Comparison of ENCODE assay signal across 12 cellular contexts in genomic region chr5:112979723-112980122, GRCh38. TPM values are rescaled to one million over a fixed set of nuclear protein-coding genes. Genes with fewer than 3 reads are reported as not detected.
DNase-seq lines count a peak whose midpoint lies in the region; ATAC-seq and TF ChIP-seq lines count a peak whose summit lies in the region.
"Had no signal": no experiment of that assay in that cellular context is flagged by ENCODE, and none has a peak within 500 bp of the region (broad histone marks: within the 10 kb centered on the region; RNA-seq: fewer than 3 reads in every experiment).

No MANE protein-coding gene starts in this region.

- H3K9me3 ChIP-seq in AG04450 (ENCODE audit: control insufficient read depth, insufficient read depth, low read length), result peaks cover 5% of the 10 kb centered on the region; the same call in 1 of the 2 replicates
- H3K9me3 ChIP-seq in GM23248 (ENCODE audit: low read depth), result no peaks in the 10 kb centered on the region
- no peaks in the 10 kb centered on the region for H3K9me3 ChIP-seq in gastroesophageal sphincter
- H3K9me3 ChIP-seq: thoracic aorta had no signal

- H3K27ac ChIP-seq in AG04450 (ENCODE audit: low read depth, low read length) (no peak overlapping the region), GM23248 (no peak overlapping the region), gastroesophageal sphincter (no peak overlapping the region)
- H3K27ac ChIP-seq: thoracic aorta had no signal

- no peak for DNase-seq in AG04450 (ENCODE audit: low read depth, low spot score)
- no peak for DNase-seq in GM23248
- DNase-seq in memory B cell (ENCODE audit: low spot score in 2 of 2), result no peak
- DNase-seq in NCI-H187 treated with DMSO at 0.1 percent for 48 hours (lab: John Stamatoyannopoulos, UW), result no peak
- DNase-seq: cortex of kidney; NCI-H526; stimulated activated CD4-positive, alpha-beta T cell treated with anti-CD3 and anti-CD28 coated beads, Interleukin-4, amount 100 ng/mL, for 1 hour had no signal

- H3K36me3 Mint-ChIP-seq in activated naive CD8-positive, alpha-beta T cell, result peaks cover 9% of the 10 kb centered on the region
- peaks cover 22% of the 10 kb centered on the region for H3K36me3 Mint-ChIP-seq in memory B cell

- no peak overlapping the region for H2AFZ ChIP-seq in GM23248

- no peaks in the 10 kb centered on the region for H3K27me3 ChIP-seq in AG04450 (ENCODE audit: control insufficient read depth, insufficient read depth, low read length)
- H3K27me3 ChIP-seq in GM23248 (replicated peaks; ENCODE audit: insufficient read depth), result no peaks in the 10 kb centered on the region
- no peaks in the 10 kb centered on the region for H3K27me3 ChIP-seq in gastroesophageal sphincter

- ATAC-seq in memory B cell (ENCODE audit: low read depth) (no peak), GM21825 (IDR thresholded peaks at IDR 0.05; ENCODE audit: unreplicated experiment) (no peak), gastroesophageal sphincter (no peak), HG02870 (IDR thresholded peaks at IDR 0.05; ENCODE audit: unreplicated experiment) (no peak)

- H3K27me3 Mint-ChIP-seq in activated naive CD8-positive, alpha-beta T cell, result no peaks in the 10 kb centered on the region
- H3K27me3 Mint-ChIP-seq in memory B cell, result no peaks in the 10 kb centered on the region

- no peak for TF ChIP-seq CTCF in AG04450 (IDR thresholded peaks at IDR 0.05; ENCODE audit: low read depth, low read length)
- no peak for TF ChIP-seq CTCF in gastroesophageal sphincter (IDR thresholded peaks at IDR 0.05)

- 91 to 93% methylated on average over 3 of the region's 3 CpGs for WGBS in GM23248 (ENCODE audit: low coverage in 1 of 2, low lambda C conversion rate in 2 of 2, missing lambda C conversion rate in 2 of 2), 2 experiments
- WGBS in gastroesophageal sphincter (ENCODE audit: low coverage in 1 of 2), 2 donors, result 69% methylated on average over 3 of the region's 3 CpGs; no CpG with 5 or more reads in 1 of the 2 donors

- peaks cover 27% of the 10 kb centered on the region for H3K4me1 ChIP-seq in GM23248 (ENCODE audit: insufficient read depth)
- peaks cover 0 to 44% (median 7%) of the 10 kb centered on the region in 3 donors for H3K4me1 ChIP-seq in gastroesophageal sphincter

- TF ChIP-seq EP300 in gastroesophageal sphincter (IDR thresholded peaks at IDR 0.05), result no peak

- in situ Hi-C loops in GM23248 (cut with MboI), result no loop called here

- peaks cover 71% of the 10 kb centered on the region for H3K4me1 Mint-ChIP-seq in activated naive CD8-positive, alpha-beta T cell (ENCODE audit: low read depth)
- peaks cover 42% of the 10 kb centered on the region for H3K4me1 Mint-ChIP-seq in memory B cell

- H3K9me2 ChIP-seq in GM23248 (ENCODE audit: insufficient read depth), result no peaks in the 10 kb centered on the region

- CTCF ChIA-PET in AG04450 (lab: Charles Lee), result interaction anchor here (1.4 to 3.1 kb wide), 2 partner anchors 16 to 633 kb away, joined by 5 to 19 read pairs; no protein-coding TSS in a partner anchor

- H3F3A ChIP-seq in GM23248 (ENCODE audit: insufficient read depth), result peaks cover 14% of the 10 kb centered on the region

- H3K4me3 ChIP-seq in AG04450 (ENCODE audit: low read depth, low read length), result peak overlapping the region; percentile 31
- peak overlapping the region; percentile 98 for H3K4me3 ChIP-seq in GM23248
- H3K4me3 ChIP-seq in gastroesophageal sphincter, result no peak overlapping the region
- H3K4me3 ChIP-seq: thoracic aorta had no signal

- peak overlapping the region; percentile 99 for H3K4me3 Mint-ChIP-seq in activated naive CD8-positive, alpha-beta T cell
- H3K4me3 Mint-ChIP-seq in memory B cell, result peak overlapping the region; percentile 52

- peak overlapping the region; percentile 17; the same call in 1 of the 2 replicates for H3K9ac ChIP-seq in GM23248

- POLR2A ChIA-PET in AG04450 (lab: Yijun Ruan, JAX), result no interaction called here

- peak overlapping the region; percentile 61 for H3K27ac Mint-ChIP-seq in activated naive CD8-positive, alpha-beta T cell
- peak overlapping the region; percentile 91 for H3K27ac Mint-ChIP-seq in memory B cell

- H3K36me3 ChIP-seq in GM23248 (ENCODE audit: low read depth) (no peaks in the 10 kb centered on the region), gastroesophageal sphincter (peaks cover 0 to 3% of the 10 kb centered on the region in 2 donors)
- H3K36me3 ChIP-seq: thoracic aorta had no signal

- peaks cover 77% of the 10 kb centered on the region for H3K79me2 ChIP-seq in GM23248 (ENCODE audit: insufficient read depth)

- H4K20me1 ChIP-seq in GM23248 (ENCODE audit: insufficient read depth), result peaks cover 8% of the 10 kb centered on the region; the same call in 1 of the 2 replicates

- TF ChIP-seq POLR2A in gastroesophageal sphincter (IDR thresholded peaks at IDR 0.05), result no peak

- H3K4me2 ChIP-seq in GM23248 (ENCODE audit: unreplicated experiment), result peak overlapping the region; percentile 93

- H3K9me3 Mint-ChIP-seq in activated naive CD8-positive, alpha-beta T cell (ENCODE audit: low read depth), result no peaks in the 10 kb centered on the region
- H3K9me3 Mint-ChIP-seq in memory B cell, result no peaks in the 10 kb centered on the region

RNA-seq across cellular contexts. Expression of gene DCP2, which starts 3.1 kb away (rescaled TPM):
- polyA plus RNA-seq in AG04450 (2011; rRNA removed) (12.9 and 18.4 TPM in 2 replicates), GM23248 (2016; fragmentation: Nextera tagmentation; extraction: Ambion mirVana) (8.1 and 13.5 TPM in 2 replicates)
- polyA minus RNA-seq in AG04450 (2011; rRNA and poly(A)+ RNA removed), result 19.4 and 28.1 TPM in 2 replicates
- total RNA-seq in GM23248 (2014; rRNA removed; shearing (Covaris generic)), result 15.8 and 17.4 TPM in 2 replicates
- total RNA-seq in gastroesophageal sphincter, result 10 to 100 TPM; 13.2 to 37.6 (median 24.9) TPM

RNA-seq across cellular contexts. Expression of gene REEP5, which starts 57.7 kb away (rescaled TPM):
- polyA plus RNA-seq in AG04450 (2011; rRNA removed) (163 and 176 TPM in 2 replicates), GM23248 (2016; fragmentation: Nextera tagmentation; extraction: Ambion mirVana) (227 and 233 TPM in 2 replicates)
- 161 and 175 TPM in 2 replicates for polyA minus RNA-seq in AG04450 (2011; rRNA and poly(A)+ RNA removed)
- total RNA-seq in GM23248 (2014; rRNA removed; shearing (Covaris generic)), result 41.9 and 52.3 TPM in 2 replicates
- 10 to 100 TPM; 59.6 to 81.7 (median 69.3) TPM for total RNA-seq in gastroesophageal sphincter

Comparison
In these comparisons a context has a peak if more than half of its experiments do, and no peak if none do; other contexts are left out.
1. H3K4me3 ChIP-seq: peak in AG04450 (single experiment) and GM23248 (single experiment); none in gastroesophageal sphincter (0 of 2).